In genomic region chr2:230324503-230324902, GRCh38 we compare ENCODE assay signal across 17 cellular contexts. TPM values are rescaled to one million over a fixed set of nuclear protein-coding genes. Genes with fewer than 3 reads are reported as not detected.
DNase-seq lines count a peak whose midpoint lies in the region; ATAC-seq and TF ChIP-seq lines count a peak whose summit lies in the region.
"Had no signal": no experiment of that assay in that cellular context is flagged by ENCODE, and none has a peak within 500 bp of the region (broad histone marks: within the 10 kb centered on the region; RNA-seq: fewer than 3 reads in every experiment).

No MANE protein-coding gene starts in this region.

- H3K4me3 ChIP-seq in smooth muscle cell, result no peak overlapping the region
- H3K4me3 ChIP-seq: A549; BLaER1 treated with 17β-estradiol and CSF1 and Interleukin-3, amounts not matched to agents 10 nM and 100 nM; K562; Peyer's patch had no signal

- H3K4me1 Mint-ChIP-seq in activated CD4-positive, alpha-beta T cell treated with anti-CD3 and anti-CD28 coated beads, Interleukin-2, amount 10 ng/mL, durations not matched to agents 7 days and 5 days, result peaks cover 75% of the 10 kb centered on the region
- peaks cover 71% of the 10 kb centered on the region for H3K4me1 Mint-ChIP-seq in stimulated activated naive CD8-positive, alpha-beta T cell treated with anti-CD3 and anti-CD28 coated beads, Interleukin-15, Interleukin-2, amounts not matched to agents 100 ng/mL and 50 ng/mL, for 24 hours (ENCODE audit: low read depth)
- H3K4me1 Mint-ChIP-seq in naive B cell, result peaks cover 65 to 90% (median 84%) of the 10 kb centered on the region in 3 donors

- no peaks in the 10 kb centered on the region for H3K4me1 ChIP-seq in smooth muscle cell (ENCODE audit: low read depth)
- H3K4me1 ChIP-seq: A549 had no signal

- no peak overlapping the region for H3K4me2 ChIP-seq in smooth muscle cell
- H3K4me2 ChIP-seq: A549 had no signal

- 90% methylated on average over 5 of the region's 5 CpGs for WGBS in smooth muscle cell (ENCODE audit: low lambda C conversion rate)

- no peaks in the 10 kb centered on the region for H3K36me3 ChIP-seq in smooth muscle cell (ENCODE audit: low read depth)
- H3K36me3 ChIP-seq: Peyer's patch had no signal

- H3K9me3 Mint-ChIP-seq in activated CD4-positive, alpha-beta T cell treated with anti-CD3 and anti-CD28 coated beads, Interleukin-2, amount 10 ng/mL, durations not matched to agents 7 days and 5 days, result peaks cover 12% of the 10 kb centered on the region
- H3K9me3 Mint-ChIP-seq in stimulated activated naive CD8-positive, alpha-beta T cell treated with anti-CD3 and anti-CD28 coated beads, Interleukin-15, Interleukin-2, amounts not matched to agents 100 ng/mL and 50 ng/mL, for 24 hours, result no peaks in the 10 kb centered on the region
- peaks cover 0 to 1% (median 0%) of the 10 kb centered on the region in 7 donors for H3K9me3 Mint-ChIP-seq in naive B cell

- H3K36me3 Mint-ChIP-seq in activated CD4-positive, alpha-beta T cell treated with anti-CD3 and anti-CD28 coated beads, Interleukin-2, amount 10 ng/mL, durations not matched to agents 7 days and 5 days (ENCODE audit: low read depth), result peaks cover 71% of the 10 kb centered on the region
- H3K36me3 Mint-ChIP-seq in stimulated activated naive CD8-positive, alpha-beta T cell treated with anti-CD3 and anti-CD28 coated beads, Interleukin-15, Interleukin-2, amounts not matched to agents 100 ng/mL and 50 ng/mL, for 24 hours (ENCODE audit: low read depth), result peaks cover 10% of the 10 kb centered on the region
- peaks cover 4 to 8% of the 10 kb centered on the region in 2 donors for H3K36me3 Mint-ChIP-seq in naive B cell

- no peaks in the 10 kb centered on the region for H4K20me1 ChIP-seq in smooth muscle cell (ENCODE audit: low read depth)
- H4K20me1 ChIP-seq: BLaER1 treated with 17β-estradiol and CSF1 and Interleukin-3, amounts not matched to agents 10 nM and 100 nM had no signal

- no peak for DNase-seq in activated CD4-positive, alpha-beta T cell treated with anti-CD3 and anti-CD28 coated beads, Interleukin-2, amount 10 ng/mL, durations not matched to agents 7 days and 5 days
- DNase-seq in activated CD4-positive, alpha-beta T cell treated with anti-CD3 and anti-CD28 coated beads, Interleukin-2, amount 50 U/mL, for 1 hour, result no peak
- DNase-seq in stimulated activated naive CD8-positive, alpha-beta T cell treated with anti-CD3 and anti-CD28 coated beads, Interleukin-15, Interleukin-2, amounts not matched to agents 100 U/mL and 50 U/mL, for 24 hours, result no peak
- DNase-seq in naive B cell, result no peak
- no peak for DNase-seq in NCI-H1092 (lab: John Stamatoyannopoulos, UW)
- no peak for DNase-seq in smooth muscle cell (lab: John Stamatoyannopoulos, UW; ENCODE audit: unreplicated experiment)
- DNase-seq: DMS 273 treated with DMSO at 0.1 percent for 48 hours, DND-41, NCI-H1105 treated with DMSO at 0.1 percent for 48 hours, NCI-H1694, NCI-H345, NCI-H526 treated with DMSO at 0.1 percent for 48 hours, Peyer's patch had no signal

- no peaks in the 10 kb centered on the region for H3K9me3 ChIP-seq in smooth muscle cell (replicated peaks; ENCODE audit: low read depth)
- H3K9me3 ChIP-seq: A549, Peyer's patch had no signal

- CTCF ChIA-PET in activated CD4-positive, alpha-beta T cell treated with anti-CD3 and anti-CD28 coated beads, Interleukin-2, amount 10 ng/mL, durations not matched to agents 7 days and 5 days (lab: Charles Lee), result interaction anchor here (1.2 to 1.6 kb wide), 2 partner anchors 24 to 40 kb away, joined by 4 read pairs; no protein-coding TSS in a partner anchor

- H3K27ac Mint-ChIP-seq in activated CD4-positive, alpha-beta T cell treated with anti-CD3 and anti-CD28 coated beads, Interleukin-2, amount 10 ng/mL, durations not matched to agents 7 days and 5 days, result peak overlapping the region; percentile 78
- H3K27ac Mint-ChIP-seq in stimulated activated naive CD8-positive, alpha-beta T cell treated with anti-CD3 and anti-CD28 coated beads, Interleukin-15, Interleukin-2, amounts not matched to agents 100 ng/mL and 50 ng/mL, for 24 hours, result peak overlapping the region; percentile 23
- H3K27ac Mint-ChIP-seq in naive B cell, result peak overlapping the region in 4 of 6 donors; percentile 24 to 94 (median 56)

- H3K27ac ChIP-seq in smooth muscle cell (ENCODE audit: low read depth), result no peak overlapping the region
- H3K27ac ChIP-seq: A549; BLaER1 treated with 17β-estradiol and CSF1 and Interleukin-3, amounts not matched to agents 10 nM and 100 nM; Peyer's patch had no signal

- H3K9ac ChIP-seq in smooth muscle cell (ENCODE audit: low read depth), result no peak overlapping the region
- H3K9ac ChIP-seq: BLaER1 treated with 17β-estradiol and CSF1 and Interleukin-3, amounts not matched to agents 10 nM and 100 nM had no signal

- no peak overlapping the region for H2AFZ ChIP-seq in smooth muscle cell (ENCODE audit: low read depth)

- no peaks in the 10 kb centered on the region for H3K27me3 ChIP-seq in smooth muscle cell (ENCODE audit: low read depth)
- H3K27me3 ChIP-seq: BLaER1 treated with 17β-estradiol and CSF1 and Interleukin-3, amounts not matched to agents 10 nM and 100 nM; Peyer's patch had no signal

- TF ChIP-seq CTCF in smooth muscle cell (IDR thresholded peaks at IDR 0.05; ENCODE audit: borderline replicate concordance, insufficient read depth, poor library complexity, severe bottlenecking), result no peak

- H3F3A ChIP-seq in smooth muscle cell (ENCODE audit: low read depth), result no peaks in the 10 kb centered on the region

- no peak overlapping the region for H3K4me3 Mint-ChIP-seq in activated CD4-positive, alpha-beta T cell treated with anti-CD3 and anti-CD28 coated beads, Interleukin-2, amount 10 ng/mL, durations not matched to agents 7 days and 5 days
- no peak overlapping the region for H3K4me3 Mint-ChIP-seq in stimulated activated naive CD8-positive, alpha-beta T cell treated with anti-CD3 and anti-CD28 coated beads, Interleukin-15, Interleukin-2, amounts not matched to agents 100 ng/mL and 50 ng/mL, for 24 hours
- peak overlapping the region in 3 of 8 donors; percentile 25 to 96 (median 68) for H3K4me3 Mint-ChIP-seq in naive B cell

- H3K27me3 Mint-ChIP-seq in activated CD4-positive, alpha-beta T cell treated with anti-CD3 and anti-CD28 coated beads, Interleukin-2, amount 10 ng/mL, durations not matched to agents 7 days and 5 days, result no peaks in the 10 kb centered on the region
- H3K27me3 Mint-ChIP-seq in stimulated activated naive CD8-positive, alpha-beta T cell treated with anti-CD3 and anti-CD28 coated beads, Interleukin-15, Interleukin-2, amounts not matched to agents 100 ng/mL and 50 ng/mL, for 24 hours, result no peaks in the 10 kb centered on the region
- no peaks in the 10 kb centered on the region for H3K27me3 Mint-ChIP-seq in naive B cell

- POLR2A ChIA-PET in activated CD4-positive, alpha-beta T cell treated with anti-CD3 and anti-CD28 coated beads, Interleukin-2, amount 10 ng/mL, durations not matched to agents 7 days and 5 days (lab: Charles Lee), result no interaction called here

- no peaks in the 10 kb centered on the region for H3K79me2 ChIP-seq in smooth muscle cell (ENCODE audit: low read depth)

- no peak for ATAC-seq in stimulated activated naive CD8-positive, alpha-beta T cell treated with anti-CD3 and anti-CD28 coated beads, Interleukin-15, Interleukin-2, amounts not matched to agents 100 U/mL and 50 U/mL, for 24 hours
- ATAC-seq in naive B cell (ENCODE audit: low read depth in 2 of 2), result no peak
- ATAC-seq: A549, K562 had no signal

RNA-seq across cellular contexts. Expression of gene SP140L, which starts 2.5 kb away (rescaled TPM):
- total RNA-seq in activated CD4-positive, alpha-beta T cell treated with anti-CD3 and anti-CD28 coated beads, Interleukin-2, amount 10 ng/mL, durations not matched to agents 7 days and 5 days, result 100 to 1,000 TPM in 1 of 2 experiments, 10 to 100 TPM in 1; 95.1 to 101 TPM
- polyA plus RNA-seq in naive B cell (ENCODE audit: low read depth in 6 of 6) (10 to 100 TPM; 48.5 to 82.4 (median 54.0) TPM), smooth muscle cell (1.6 and 2.4 TPM in 2 replicates)
- 0.90 and 1.2 TPM in 2 replicates for total RNA-seq in smooth muscle cell

Comparison
In these comparisons a context has a peak if more than half of its experiments do, and no peak if none do; other contexts are left out.
1. H3K27ac Mint-ChIP-seq: peak in every context shown above with its lines; median percentile 78 in activated CD4-positive, alpha-beta T cell treated with anti-CD3 and anti-CD28 coated beads, Interleukin-2, amount 10 ng/mL, durations not matched to agents 7 days and 5 days; 56 in naive B cell; 23 in stimulated activated naive CD8-positive, alpha-beta T cell treated with anti-CD3 and anti-CD28 coated beads, Interleukin-15, Interleukin-2, amounts not matched to agents 100 ng/mL and 50 ng/mL, for 24 hours.
2. RNA of gene SP140L, which starts 2.5 kb away (total RNA-seq): 95.1 to 101 TPM in activated CD4-positive, alpha-beta T cell treated with anti-CD3 and anti-CD28 coated beads, Interleukin-2, amount 10 ng/mL, durations not matched to agents 7 days and 5 days; 0.90 to 1.2 TPM in smooth muscle cell; every median in the first group is over 10 times any median in the second.